ENCODE assay signal across 10 cellular contexts in the genomic region with DNA sequence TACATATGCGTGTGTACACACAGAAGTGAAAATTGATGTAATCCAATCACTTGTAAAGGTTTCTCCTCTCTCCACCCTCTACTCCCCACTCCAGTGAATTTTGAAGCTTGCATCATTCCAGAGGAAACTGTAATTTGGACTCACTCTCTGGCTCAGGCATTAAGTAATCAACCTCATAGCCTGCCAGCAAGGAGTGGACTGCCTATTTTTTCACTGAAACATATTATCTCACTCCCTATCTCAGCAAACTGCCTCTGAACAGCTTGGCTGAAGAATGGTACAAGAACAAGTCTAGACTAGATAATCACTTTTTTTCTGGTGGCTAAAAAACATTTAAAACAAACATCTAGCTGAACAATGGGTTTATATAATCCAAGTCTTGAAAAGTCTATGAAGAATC.
DNase-seq lines count a peak whose midpoint lies in the region; ATAC-seq, FAIRE-seq and TF ChIP-seq lines count a peak whose summit lies in the region.
"Had no signal": no experiment of that assay in that cellular context is flagged by ENCODE, and none has a peak within 500 bp of the region (broad histone marks: within the 10 kb centered on the region; RNA-seq: fewer than 3 reads in every experiment).

No MANE protein-coding gene starts in this region.

- H3K4me1 Mint-ChIP-seq in glutamatergic neuron (ENCODE audit: low read depth, unreplicated experiment): peaks cover 5% of the 10 kb centered on the region

- H3K36me3 ChIP-seq in HCT116 (ENCODE audit: control insufficient read depth in 1 of 2, insufficient read depth in 2 of 2, low read length in 2 of 2): no peaks in the 10 kb centered on the region
- no peaks in the 10 kb centered on the region for H3K36me3 ChIP-seq in adrenal gland (replicated peaks in 1 of 2)

- no peak overlapping the region for H3K4me3 ChIP-seq in HCT116 (replicated peaks in 1 of 2; ENCODE audit: low read depth in 1 of 2, low read length in 2 of 2)
- no peak overlapping the region for H3K4me3 ChIP-seq in adrenal gland
- no peak overlapping the region for H3K4me3 ChIP-seq in skeletal muscle cell (ENCODE audit: low read depth, low read length)

- H2AFZ ChIP-seq in HCT116 (ENCODE audit: low read depth, low read length, poor library complexity, severe bottlenecking): no peak overlapping the region

- H4K20me1 ChIP-seq in HCT116 (ENCODE audit: insufficient read depth): no peaks in the 10 kb centered on the region

- 64 to 84% (median 75%) methylated on average over 1 of the region's 1 CpG for WGBS in adrenal gland, 4 donors

- no peak for FAIRE-seq in H54 (lab: Jason Lieb, UNC)

- no TSS peak for BruUV-seq in HCT116 (replicated peaks; lab: Mats Ljungman, UMichigan)

- H3K27me3 ChIP-seq in HCT116 (ENCODE audit: insufficient read depth, low read length): no peaks in the 10 kb centered on the region
- no peaks in the 10 kb centered on the region for H3K27me3 ChIP-seq in adrenal gland

- no peaks in the 10 kb centered on the region for H3K27me3 Mint-ChIP-seq in glutamatergic neuron (ENCODE audit: unreplicated experiment)
- H3K27me3 Mint-ChIP-seq: central memory CD8-positive, alpha-beta T cell had no signal

- H3K36me3 Mint-ChIP-seq in glutamatergic neuron (ENCODE audit: unreplicated experiment): peaks cover 10% of the 10 kb centered on the region

- no peak for ATAC-seq in HCT116
- no peak for ATAC-seq in GM18907 (IDR thresholded peaks at IDR 0.05; ENCODE audit: unreplicated experiment)
- ATAC-seq in GM18909 (IDR thresholded peaks at IDR 0.05; ENCODE audit: poor library complexity, unreplicated experiment): no peak

- intact Hi-C loops in HCT116 (cut with micrococcal nuclease): no loop called here
- intact Hi-C loops in adrenal gland (cut with DNase I): no loop called here

- no peaks in the 10 kb centered on the region for H3K9me3 ChIP-seq in HCT116 (ENCODE audit: control insufficient read depth in 1 of 2, insufficient read depth in 1 of 2, low read depth in 1 of 2, low read length in 2 of 2)
- no peaks in the 10 kb centered on the region for H3K9me3 ChIP-seq in adrenal gland (replicated peaks in 1 of 3)

- no peak for DNase-seq in HCT116 (ENCODE audit: low read depth, low spot score)
- peak in 6 of 7 donors; percentile 39 to 73 (median 60) for DNase-seq in adrenal gland
- DNase-seq in glutamatergic neuron: no peak
- peak; percentile 78 for DNase-seq in skeletal muscle cell (ENCODE audit: low read depth)
- no peak for DNase-seq in H54 (ENCODE audit: insufficient read length, low spot score)
- no peak for DNase-seq in SW480 (ENCODE audit: low spot score)
- DNase-seq: NCI-H1105 treated with DMSO at 0.1 percent for 48 hours had no signal

- RAD21 ChIA-PET in HCT116 (lab: Charles Lee; ENCODE audit: low non-redundant PET in 1 of 2, low total read pairs in 2 of 2, uncharacterized antibody in 2 of 2, unreplicated experiment in 2 of 2): no interaction called here

- H3K9me3 Mint-ChIP-seq in glutamatergic neuron (ENCODE audit: unreplicated experiment): peaks cover 5% of the 10 kb centered on the region
- H3K9me3 Mint-ChIP-seq: central memory CD8-positive, alpha-beta T cell had no signal

- TF ChIP-seq RAD21 in HCT116 (IDR thresholded peaks at IDR 0.05; ENCODE audit: low read depth): no peak

- TF ChIP-seq POLR2A in HCT116 (IDR thresholded peaks at IDR 0.05; ENCODE audit: borderline replicate concordance, extremely low read depth, insufficient read depth, insufficient read length) (no peak), adrenal gland (IDR thresholded peaks at IDR 0.05) (no peak), H54 (IDR thresholded peaks at IDR 0.05; ENCODE audit: low read depth, low read length) (no peak)

- TF ChIP-seq CTCF in HCT116 (IDR thresholded peaks at IDR 0.05 in 2 of 3, conservative IDR thresholded peaks at IDR 0.05 in 1 of 3; ENCODE audit: borderline replicate concordance in 1 of 3, insufficient read depth in 1 of 3, low read depth in 2 of 3, low read length in 2 of 3) (no peak), adrenal gland (IDR thresholded peaks at IDR 0.05) (no peak), glutamatergic neuron (IDR thresholded peaks at IDR 0.05; ENCODE audit: partially characterized antibody, unreplicated experiment) (no peak)

- H3K27ac Mint-ChIP-seq in glutamatergic neuron (ENCODE audit: unreplicated experiment): peak overlapping the region; percentile 10

- no peak overlapping the region for H3K9ac ChIP-seq in HCT116 (ENCODE audit: low read length)

- H3K4me2 ChIP-seq in HCT116 (ENCODE audit: low read length): no peak overlapping the region

- CTCF ChIA-PET in HCT116 (lab: Charles Lee): no interaction called here

- H3K9me2 ChIP-seq in HCT116 (ENCODE audit: insufficient read depth): no peaks in the 10 kb centered on the region

- POLR2A ChIA-PET in HCT116 (lab: Charles Lee): no interaction called here

- no peak overlapping the region for H3K4me3 Mint-ChIP-seq in glutamatergic neuron (ENCODE audit: unreplicated experiment)
- H3K4me3 Mint-ChIP-seq: central memory CD8-positive, alpha-beta T cell had no signal

- H3K79me2 ChIP-seq in HCT116 (ENCODE audit: insufficient read depth, low read length): no peaks in the 10 kb centered on the region

- H3K27ac ChIP-seq in HCT116 (ENCODE audit: low read depth, low read length): no peak overlapping the region
- H3K27ac ChIP-seq in adrenal gland: peak overlapping the region in 1 of 5 donors; percentile 27

- peaks cover 29 to 52% of the 10 kb centered on the region in 2 experiments for H3K4me1 ChIP-seq in HCT116 (ENCODE audit: control insufficient read depth in 1 of 2, insufficient read depth in 2 of 2, low read length in 2 of 2)
- peaks cover 0 to 27% of the 10 kb centered on the region in 2 donors for H3K4me1 ChIP-seq in adrenal gland (replicated peaks in 1 of 2)

TF ChIP-seq in HCT116, 20 proteins besides CTCF, POLR2A, EP300 and RAD21:
- TF ChIP-seq CEBPB (IDR thresholded peaks at IDR 0.05; ENCODE audit: low read depth) (peak; percentile 54; the same call in 1 of the 2 replicates), SRF (IDR thresholded peaks at IDR 0.05; ENCODE audit: low read depth) (no peak)

Comparison
In these comparisons a context has a peak if more than half of its experiments do, and no peak if none do; other contexts are left out.
1. DNase-seq: peak in adrenal gland (6 of 7) and skeletal muscle cell (single experiment); none in HCT116 (single experiment), glutamatergic neuron (single experiment), H54 (single experiment) and SW480 (single experiment).